Comparison of ENCODE assay signal across 14 cellular contexts in the genomic region with DNA sequence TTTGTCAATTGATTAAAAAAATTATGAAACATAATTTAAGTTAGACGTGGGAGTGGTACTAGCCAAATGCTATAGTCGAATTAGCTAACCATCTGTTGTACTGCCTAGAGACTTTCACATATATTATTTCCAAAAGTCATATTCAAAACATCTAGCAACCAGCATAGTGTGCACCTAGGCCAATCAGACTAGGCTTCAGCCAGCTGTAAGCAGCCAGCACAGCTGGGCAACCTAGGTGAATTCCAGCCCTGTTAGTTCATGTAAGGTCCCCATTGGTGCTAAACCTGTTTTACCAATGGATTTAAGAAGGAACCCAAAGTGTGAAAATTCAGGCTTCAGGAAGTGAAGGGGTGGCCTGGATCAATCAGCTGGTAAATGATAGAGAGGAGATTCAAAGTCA.
DNase-seq lines count a peak whose midpoint lies in the region; ATAC-seq and TF ChIP-seq lines count a peak whose summit lies in the region.
"Had no signal": no experiment of that assay in that cellular context is flagged by ENCODE, and none has a peak within 500 bp of the region (broad histone marks: within the 10 kb centered on the region; RNA-seq: fewer than 3 reads in every experiment).

No MANE protein-coding gene starts in this region.

- no peak for TF ChIP-seq POLR2A in esophagus muscularis mucosa (IDR thresholded peaks at IDR 0.05; ENCODE audit: low read depth)

- peaks cover 25% of the 10 kb centered on the region for H3K36me3 Mint-ChIP-seq in activated CD4-positive, alpha-beta T cell treated with anti-CD3 and anti-CD28 coated beads for 36 hours (ENCODE audit: low read depth)
- H3K36me3 Mint-ChIP-seq in nephron progenitor cell (ENCODE audit: low read depth): peaks cover 25% of the 10 kb centered on the region

- no peak for DNase-seq in activated CD4-positive, alpha-beta T cell treated with anti-CD3 and anti-CD28 coated beads for 36 hours
- DNase-seq in activated CD4-positive, alpha-beta T cell treated with anti-CD3 and anti-CD28 coated beads, Interleukin-2, amount 50 U/mL, for 48 hours: no peak
- no peak for DNase-seq in nephron progenitor cell
- DNase-seq in HUDEP-2 (lab: John Stamatoyannopoulos, UW; ENCODE audit: unreplicated experiment in 76 of 76): no peak
- DNase-seq in esophagus muscularis mucosa (ENCODE audit: extremely low spot score): no peak
- no peak for DNase-seq in NCI-H1694 treated with DMSO at 0.1 percent for 48 hours (lab: John Stamatoyannopoulos, UW)
- DNase-seq: activated CD4-positive, alpha-beta T cell treated with anti-CD3 and anti-CD28 coated beads, Interleukin-2, amount 10 ng/mL, durations not matched to agents 7 days and 5 days; cortex of kidney; mesenchymal stem cell; NCI-H2171; stimulated activated CD4-positive, alpha-beta T cell treated with anti-CD3 and anti-CD28 coated beads, Interleukin-12 subunit alpha, Interleukin-12 subunit beta, amount 100 ng/mL, for 4 hours had no signal

- no peak overlapping the region for H3K4me3 Mint-ChIP-seq in activated CD4-positive, alpha-beta T cell treated with anti-CD3 and anti-CD28 coated beads for 36 hours
- H3K4me3 Mint-ChIP-seq in nephron progenitor cell: no peak overlapping the region
- H3K4me3 Mint-ChIP-seq: activated CD4-positive, alpha-beta T cell treated with anti-CD3 and anti-CD28 coated beads, Interleukin-2, amount 10 ng/mL, durations not matched to agents 7 days and 5 days had no signal

- peaks cover 41% of the 10 kb centered on the region for H3K4me1 Mint-ChIP-seq in activated CD4-positive, alpha-beta T cell treated with anti-CD3 and anti-CD28 coated beads for 36 hours
- peaks cover 62% of the 10 kb centered on the region for H3K4me1 Mint-ChIP-seq in nephron progenitor cell

- peak overlapping the region; percentile 63 for H3K27ac Mint-ChIP-seq in activated CD4-positive, alpha-beta T cell treated with anti-CD3 and anti-CD28 coated beads for 36 hours
- peak overlapping the region; percentile 31 for H3K27ac Mint-ChIP-seq in nephron progenitor cell

- peaks cover 16 to 29% (median 24%) of the 10 kb centered on the region in 4 donors for H3K4me1 ChIP-seq in esophagus muscularis mucosa
- H3K4me1 ChIP-seq: parathyroid adenoma had no signal

- H3K4me3 ChIP-seq in esophagus muscularis mucosa: no peak overlapping the region

- 92% methylated on average over 2 of the region's 2 CpGs for WGBS in esophagus muscularis mucosa

- H3K36me3 ChIP-seq in esophagus muscularis mucosa: no peaks in the 10 kb centered on the region

- CTCF ChIA-PET in activated CD4-positive, alpha-beta T cell treated with anti-CD3 and anti-CD28 coated beads for 36 hours (lab: Charles Lee): interaction anchor here (0.7 kb wide), 1 partner anchor 43 kb away, joined by 3 read pairs; no protein-coding TSS in a partner anchor

- H3K9me3 Mint-ChIP-seq in activated CD4-positive, alpha-beta T cell treated with anti-CD3 and anti-CD28 coated beads for 36 hours (ENCODE audit: low read depth): no peaks in the 10 kb centered on the region
- peaks cover 17% of the 10 kb centered on the region for H3K9me3 Mint-ChIP-seq in nephron progenitor cell

- no peaks in the 10 kb centered on the region for H3K27me3 ChIP-seq in esophagus muscularis mucosa

- no peak for ATAC-seq in activated CD4-positive, alpha-beta T cell treated with anti-CD3 and anti-CD28 coated beads for 36 hours
- peak; percentile 66 for ATAC-seq in GM19351 (IDR thresholded peaks at IDR 0.05; ENCODE audit: unreplicated experiment)
- peak; percentile 65 for ATAC-seq in HG03354 (IDR thresholded peaks at IDR 0.05; ENCODE audit: poor library complexity, severe bottlenecking, unreplicated experiment)

- no peaks in the 10 kb centered on the region for H3K27me3 Mint-ChIP-seq in activated CD4-positive, alpha-beta T cell treated with anti-CD3 and anti-CD28 coated beads for 36 hours
- peaks cover 7% of the 10 kb centered on the region for H3K27me3 Mint-ChIP-seq in nephron progenitor cell (ENCODE audit: low read depth, poor library complexity)
- H3K27me3 Mint-ChIP-seq: activated CD4-positive, alpha-beta T cell treated with anti-CD3 and anti-CD28 coated beads, Interleukin-2, amount 10 ng/mL, durations not matched to agents 7 days and 5 days had no signal

- TF ChIP-seq EP300 in esophagus muscularis mucosa (IDR thresholded peaks at IDR 0.05): no peak

- H3K9me3 ChIP-seq in esophagus muscularis mucosa: no peaks in the 10 kb centered on the region

- intact Hi-C loops in activated CD4-positive, alpha-beta T cell treated with anti-CD3 and anti-CD28 coated beads for 36 hours (cut with DNase I, micrococcal nuclease): no loop called here
- intact Hi-C loops in esophagus muscularis mucosa (cut with DNase I): loop anchor here (5.0 kb wide), 1 partner anchor 43 kb away; no protein-coding TSS in a partner anchor

- no peak overlapping the region for H3K27ac ChIP-seq in esophagus muscularis mucosa (replicated peaks in 1 of 4)
- H3K27ac ChIP-seq: parathyroid adenoma had no signal

- TF ChIP-seq CTCF in nephron progenitor cell (IDR thresholded peaks at IDR 0.05): no peak
- no peak for TF ChIP-seq CTCF in esophagus muscularis mucosa (IDR thresholded peaks at IDR 0.05)

- POLR2A ChIA-PET in activated CD4-positive, alpha-beta T cell treated with anti-CD3 and anti-CD28 coated beads for 36 hours (lab: Charles Lee): interaction anchor here (0.6 kb wide), 1 partner anchor 37 kb away, joined by 3 read pairs; no protein-coding TSS in a partner anchor
